Comparison of ENCODE assay signal across 8 cellular contexts in genomic region chr15:45166792-45167630, GRCh38. TPM values are rescaled to one million over a fixed set of nuclear protein-coding genes. Genes with fewer than 3 reads are reported as not detected.
DNase-seq lines count a peak whose midpoint lies in the region; ATAC-seq and TF ChIP-seq lines count a peak whose summit lies in the region.

No MANE protein-coding gene starts in this region.

- ATAC-seq in GM18868 (IDR thresholded peaks at IDR 0.05; ENCODE audit: unreplicated experiment): peak; percentile 90
- peak; percentile 89 for ATAC-seq in HG03103 (IDR thresholded peaks at IDR 0.05; ENCODE audit: low read depth, unreplicated experiment)
- peak; percentile 96 for ATAC-seq in activated CD4-positive, CD25-positive, alpha-beta regulatory T cell treated with anti-CD3 and anti-CD28 coated beads, Interleukin-2, amount 50 U/mL, for 24 hours

- TF ChIP-seq CTCF in AG09309 (IDR thresholded peaks at IDR 0.05; ENCODE audit: control insufficient read depth, insufficient read depth, low read depth, low read length, missing control alignments): peak; percentile 76

- peak overlapping the region; percentile 64 for H3K4me3 ChIP-seq in AG09309 (ENCODE audit: control insufficient read depth, low read depth, low read length)

- peak; percentile 52 for DNase-seq in AG09309 (ENCODE audit: low read depth)
- DNase-seq in NCI-H226: peak; percentile 80
- DNase-seq in cerebellum (ENCODE audit: low spot score): peak; percentile 80
- peak; percentile 86 for DNase-seq in kidney tubule cell (ENCODE audit: low spot score)
- DNase-seq in stimulated activated CD4-positive, alpha-beta T cell treated with anti-CD3 and anti-CD28 coated beads, Interleukin-1b, Interleukin-23, amount 100 ng/mL, for 1 hour (ENCODE audit: low read depth in 2 of 2): peak; percentile 45 to 54

RNA-seq across cellular contexts. Expression of gene SHF, which starts 20.8 kb away (rescaled TPM):
- 82.7 TPM for total RNA-seq in cerebellum

RNA-seq across cellular contexts. Expression of gene DUOX1, which starts 37.2 kb away (rescaled TPM):
- 0.27 TPM for total RNA-seq in cerebellum

RNA-seq across cellular contexts. Expression of gene DUOXA1, which starts 37.3 kb away (rescaled TPM):
- total RNA-seq in cerebellum: not detected

RNA-seq across cellular contexts. Expression of gene DUOXA2, which starts 52.9 kb away (rescaled TPM):
- total RNA-seq in cerebellum: not detected

RNA-seq across cellular contexts. Expression of gene DUOX2, which starts 53.0 kb away (rescaled TPM):
- total RNA-seq in cerebellum: not detected

Comparison
In these comparisons a context has a peak if more than half of its experiments do, and no peak if none do; other contexts are left out.
1. Peak in every context shown above with its lines: DNase-seq, ATAC-seq and H3K4me3 ChIP-seq.